8 cellular contexts compared by ENCODE assay signal in the genomic region with DNA sequence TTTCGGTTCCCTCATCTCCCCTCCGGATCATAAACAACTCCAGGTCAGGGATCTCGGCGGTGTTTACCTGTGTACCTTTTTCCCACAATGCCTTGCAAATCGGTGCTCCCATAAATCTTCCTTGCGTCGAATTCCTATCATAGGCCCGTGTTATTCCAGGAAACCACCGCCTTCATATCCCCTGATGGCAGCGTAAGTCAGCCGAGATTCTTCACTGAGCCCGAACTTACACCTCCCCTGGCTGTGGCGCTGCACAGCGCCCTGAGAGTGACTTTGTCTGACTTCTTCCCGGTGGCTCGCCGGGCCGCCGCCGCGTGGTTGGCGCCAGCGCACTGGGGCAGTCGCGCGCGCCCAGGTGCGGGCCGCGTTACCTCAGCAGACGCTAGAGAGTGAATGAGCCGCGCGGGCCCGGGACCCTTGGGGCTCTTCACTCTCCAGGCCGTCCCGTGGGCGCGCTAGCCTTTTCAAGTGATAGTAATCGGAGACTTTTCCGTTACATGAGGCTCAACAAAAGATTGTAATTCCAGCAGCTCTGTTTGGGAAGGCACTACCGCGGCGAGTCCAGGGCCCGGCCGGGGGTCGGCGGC.
DNase-seq lines count a peak whose midpoint lies in the region; ATAC-seq and TF ChIP-seq lines count a peak whose summit lies in the region.

No MANE protein-coding gene starts in this region.

- H3K9me3 ChIP-seq in endocrine pancreas (ENCODE audit: control insufficient read depth, low read length) (no peaks in the 10 kb centered on the region), mucosa of descending colon (no peaks in the 10 kb centered on the region)

- CTCF ChIA-PET in activated CD8-positive, alpha-beta T cell treated with anti-CD3 and anti-CD28 coated beads for 36 hours (lab: Charles Lee) = interaction anchor here (0.8 to 5.5 kb wide), 15 partner anchors 10 to 147 kb away, joined by 3 to 34 read pairs (median 12); no protein-coding TSS in a partner anchor

- ATAC-seq in HG02973 (IDR thresholded peaks at IDR 0.05; ENCODE audit: unreplicated experiment) (peak; percentile 43), mucosa of descending colon (peak; percentile 65)
- ATAC-seq in activated CD8-positive, alpha-beta T cell treated with anti-CD3 and anti-CD28 coated beads for 36 hours = peak; percentile 48

- peaks cover 11% of the 10 kb centered on the region for H3K36me3 Mint-ChIP-seq in activated CD8-positive, alpha-beta T cell treated with anti-CD3 and anti-CD28 coated beads for 36 hours (ENCODE audit: low read depth)

- no peaks in the 10 kb centered on the region for H3K9me3 Mint-ChIP-seq in activated CD8-positive, alpha-beta T cell treated with anti-CD3 and anti-CD28 coated beads for 36 hours

- peaks cover 53% of the 10 kb centered on the region for H3K4me1 Mint-ChIP-seq in activated CD8-positive, alpha-beta T cell treated with anti-CD3 and anti-CD28 coated beads for 36 hours (ENCODE audit: low read depth)

- POLR2A ChIA-PET in activated CD8-positive, alpha-beta T cell treated with anti-CD3 and anti-CD28 coated beads for 36 hours (lab: Charles Lee) = interaction anchor here (0.9 to 6.5 kb wide), 12 partner anchors 9 to 84 kb away, joined by 3 to 100 read pairs (median 11); no protein-coding TSS in a partner anchor

- peak overlapping the region; percentile 77 for H3K27ac Mint-ChIP-seq in activated CD8-positive, alpha-beta T cell treated with anti-CD3 and anti-CD28 coated beads for 36 hours

- H3K4me3 ChIP-seq in endocrine pancreas (ENCODE audit: control insufficient read depth, insufficient read depth, low read length) (peak overlapping the region; percentile 69), mucosa of descending colon (peak overlapping the region; percentile 57)

- H3K27me3 Mint-ChIP-seq in activated CD8-positive, alpha-beta T cell treated with anti-CD3 and anti-CD28 coated beads for 36 hours = no peaks in the 10 kb centered on the region

- H3K4me1 ChIP-seq in endocrine pancreas (ENCODE audit: control insufficient read depth, insufficient read depth, low read length) (no peaks in the 10 kb centered on the region), mucosa of descending colon (ENCODE audit: low read depth) (peaks cover 22% of the 10 kb centered on the region)

- H3K9ac ChIP-seq in endocrine pancreas (ENCODE audit: control insufficient read depth, insufficient read depth, low read length) = peak overlapping the region; percentile 85

- H3K36me3 ChIP-seq in endocrine pancreas (ENCODE audit: control insufficient read depth, insufficient read depth, low read length) (no peaks in the 10 kb centered on the region), mucosa of descending colon (ENCODE audit: low read depth) (no peaks in the 10 kb centered on the region)

- intact Hi-C loops in activated CD8-positive, alpha-beta T cell treated with anti-CD3 and anti-CD28 coated beads for 36 hours (cut with micrococcal nuclease) = loop anchor here (2.0 to 5.0 kb wide), 3 partner anchors 15 to 35 kb away; no protein-coding TSS in a partner anchor
- intact Hi-C loops in mucosa of descending colon (cut with DNase I, micrococcal nuclease) = no loop called here

- H3K27me3 ChIP-seq in endocrine pancreas (ENCODE audit: control insufficient read depth, insufficient read depth, low read length) = no peaks in the 10 kb centered on the region

- DNase-seq in NCI-H1436 (lab: John Stamatoyannopoulos, UW) (peak; percentile 66), NCI-H1436 treated with DMSO at 0.1 percent for 48 hours (lab: John Stamatoyannopoulos, UW) (no peak), NCI-H2227 treated with DMSO at 0.1 percent for 48 hours (lab: John Stamatoyannopoulos, UW) (peak; percentile 40), mucosa of descending colon (peak; percentile 81 to 85 (median 84))
- DNase-seq in activated CD8-positive, alpha-beta T cell treated with anti-CD3 and anti-CD28 coated beads for 36 hours = peak; percentile 74
- DNase-seq in stimulated activated naive CD4-positive, alpha-beta T cell (lab: John Stamatoyannopoulos, UW) = peak; percentile 53 to 76 (median 69)

- no peak for TF ChIP-seq CTCF in activated CD8-positive, alpha-beta T cell treated with anti-CD3 and anti-CD28 coated beads for 36 hours (IDR thresholded peaks at IDR 0.05)
- no peak for TF ChIP-seq CTCF in mucosa of descending colon (IDR thresholded peaks at IDR 0.05)

- H3K4me3 Mint-ChIP-seq in activated CD8-positive, alpha-beta T cell treated with anti-CD3 and anti-CD28 coated beads for 36 hours = peak overlapping the region; percentile 86
